Comparison of ENCODE assay signal across 10 cellular contexts in genomic region chr6:155201461-155202226, GRCh38.
DNase-seq lines count a peak whose midpoint lies in the region; ATAC-seq and TF ChIP-seq lines count a peak whose summit lies in the region.
"Had no signal": no experiment of that assay in that cellular context is flagged by ENCODE, and none has a peak within 500 bp of the region (broad histone marks: within the 10 kb centered on the region; RNA-seq: fewer than 3 reads in every experiment).

No MANE protein-coding gene starts in this region.

- no peaks in the 10 kb centered on the region for H3K27me3 ChIP-seq in breast epithelium
- H3K27me3 ChIP-seq: neural progenitor cell had no signal

- no peaks in the 10 kb centered on the region for H3K4me1 ChIP-seq in breast epithelium
- H3K4me1 ChIP-seq: neural progenitor cell had no signal

- no peaks in the 10 kb centered on the region for H3K9me3 Mint-ChIP-seq in progenitor cell of endocrine pancreas (ENCODE audit: low read depth)

- H3K27me3 Mint-ChIP-seq in progenitor cell of endocrine pancreas: no peaks in the 10 kb centered on the region

- H3K9me3 ChIP-seq in breast epithelium: no peaks in the 10 kb centered on the region

- intact Hi-C loops in breast epithelium (cut with DNase I; ENCODE audit: low total_unique reads): no loop called here

- DNase-seq in HT-29 (ENCODE audit: low spot score): peak; percentile 68
- DNase-seq in breast epithelium (ENCODE audit: low spot score in 2 of 2): no peak
- no peak for DNase-seq in progenitor cell of endocrine pancreas (ENCODE audit: low spot score, unreplicated experiment)
- DNase-seq in SIG-M5 (lab: John Stamatoyannopoulos, UW): no peak
- DNase-seq in COLO829 (ENCODE audit: low spot score): no peak
- no peak for DNase-seq in NOMO-1 (lab: John Stamatoyannopoulos, UW; ENCODE audit: unreplicated experiment in 2 of 2)
- no peak for DNase-seq in SKM-1 (lab: John Stamatoyannopoulos, UW; ENCODE audit: unreplicated experiment)
- DNase-seq: NK-92 treated with Interleukin-12 subunit alpha and Interleukin-12 subunit beta, amount 100 ng/mL, for 24 hours had no signal

- H3K36me3 Mint-ChIP-seq in progenitor cell of endocrine pancreas (ENCODE audit: insufficient read depth): no peaks in the 10 kb centered on the region

- H3K27ac ChIP-seq in breast epithelium: peak overlapping the region; percentile 50 to 72
- H3K27ac ChIP-seq: neural progenitor cell had no signal

- no peak overlapping the region for H3K4me3 ChIP-seq in breast epithelium
- H3K4me3 ChIP-seq: neural progenitor cell had no signal

- no peak for TF ChIP-seq CTCF in breast epithelium (IDR thresholded peaks at IDR 0.05)
- TF ChIP-seq CTCF in progenitor cell of endocrine pancreas (IDR thresholded peaks at IDR 0.05; ENCODE audit: unreplicated experiment): no peak

- no peak for TF ChIP-seq POLR2A in breast epithelium (IDR thresholded peaks at IDR 0.05)

- H3K36me3 ChIP-seq in breast epithelium: no peaks in the 10 kb centered on the region
- H3K36me3 ChIP-seq: neural progenitor cell had no signal

- peak overlapping the region; percentile 45 for H3K27ac Mint-ChIP-seq in progenitor cell of endocrine pancreas
- H3K27ac Mint-ChIP-seq: neural progenitor cell had no signal

- ATAC-seq in GM18502 (IDR thresholded peaks at IDR 0.05; ENCODE audit: poor library complexity, unreplicated experiment): peak; percentile 63

- no peak overlapping the region for H3K4me3 Mint-ChIP-seq in progenitor cell of endocrine pancreas (ENCODE audit: low read depth)
- H3K4me3 Mint-ChIP-seq: neural progenitor cell had no signal

- H3K4me1 Mint-ChIP-seq in progenitor cell of endocrine pancreas (ENCODE audit: low read depth): peaks cover 5% of the 10 kb centered on the region
